26 cellular contexts compared by ENCODE assay signal in genomic region chr4:107625503-107625902, GRCh38.
"Had no signal": no experiment of that assay in that cellular context is flagged by ENCODE, and none has a peak within 500 bp of the region (broad histone marks: within the 10 kb centered on the region; RNA-seq: fewer than 3 reads in every experiment).

No MANE protein-coding gene starts in this region.

- H3K4me3 Mint-ChIP-seq: naive B cell; nephron; stimulated activated naive B cell treated with anti-CD40 and anti-IgM and Interleukin-4, amounts not matched to agents 10 μg/mL and 1 μg/mL and 100 μg/mL, for 72 hours; stimulated activated naive CD8-positive, alpha-beta T cell treated with anti-CD3 and anti-CD28 coated beads, Interleukin-15, amount 100 ng/mL, for 72 hours had no signal

- H3K27me3 Mint-ChIP-seq: naive B cell; stimulated activated naive B cell treated with anti-CD40 and anti-IgM and Interleukin-4, amounts not matched to agents 10 μg/mL and 1 μg/mL and 100 μg/mL, for 72 hours; stimulated activated naive CD8-positive, alpha-beta T cell treated with anti-CD3 and anti-CD28 coated beads, Interleukin-15, amount 100 ng/mL, for 72 hours had no signal

- H3K79me2 ChIP-seq: parathyroid adenoma had no signal

- H3K27ac ChIP-seq: epithelial cell of prostate, esophagus muscularis mucosa, gastroesophageal sphincter, parathyroid adenoma, psoas muscle, right lobe of liver, spleen, testis, tibial nerve had no signal

- H3K9me3 ChIP-seq: psoas muscle, right lobe of liver, testis had no signal

- DNase-seq: effector memory CD4-positive, alpha-beta T cell; foreskin fibroblast; glutamatergic neuron; left colon; left ventricle myocardium superior; mesenchymal stem cell; midbrain; naive B cell; occipital lobe; psoas muscle; retina; right lobe of liver; spleen; stimulated activated CD4-positive, alpha-beta T cell treated with anti-CD3 and anti-CD28 coated beads, Interleukin-15, amount 100 ng/mL, for 24 hours; stimulated activated CD4-positive, alpha-beta T cell treated with anti-CD3 and anti-CD28 coated beads, Interleukin-1b, Interleukin-23, amount 100 ng/mL, for 48 hours; stimulated activated CD4-positive, alpha-beta T cell treated with anti-CD3 and anti-CD28 coated beads, Interleukin-4, amount 100 ng/mL, for 24 hours; stimulated activated naive B cell treated with anti-CD40 and anti-IgM and Interleukin-4, amounts not matched to agents 10 μg/mL and 1 μg/mL and 100 μg/mL, for 72 hours; stimulated activated naive CD8-positive, alpha-beta T cell treated with anti-CD3 and anti-CD28 coated beads, Interleukin-15, amount 100 ng/mL, for 72 hours; testis had no signal

- H3K4me1 ChIP-seq: esophagus muscularis mucosa, gastroesophageal sphincter, parathyroid adenoma, psoas muscle, right lobe of liver, spleen, testis had no signal

- H3K9ac ChIP-seq: parathyroid adenoma had no signal

- ATAC-seq: gastroesophageal sphincter; left ventricle myocardium superior; psoas muscle; stimulated activated naive B cell treated with anti-CD40 and anti-IgM and Interleukin-4, amounts not matched to agents 10 μg/mL and 1 μg/mL and 100 μg/mL, for 72 hours; stimulated activated naive CD8-positive, alpha-beta T cell treated with anti-CD3 and anti-CD28 coated beads, Interleukin-15, amount 100 ng/mL, for 72 hours had no signal

- H3K4me1 Mint-ChIP-seq: nephron; stimulated activated naive CD8-positive, alpha-beta T cell treated with anti-CD3 and anti-CD28 coated beads, Interleukin-15, amount 100 ng/mL, for 72 hours had no signal

- H3K27me3 ChIP-seq: esophagus muscularis mucosa, gastroesophageal sphincter, right lobe of liver, spleen, testis, tibial nerve had no signal

- H2AFZ ChIP-seq: parathyroid adenoma had no signal

- H3K4me3 ChIP-seq: esophagus muscularis mucosa, gastroesophageal sphincter, lung, psoas muscle, right lobe of liver, spleen, testis, tibial nerve had no signal

- H3K27ac Mint-ChIP-seq: naive B cell; nephron; stimulated activated naive B cell treated with anti-CD40 and anti-IgM and Interleukin-4, amounts not matched to agents 10 μg/mL and 1 μg/mL and 100 μg/mL, for 72 hours; stimulated activated naive CD8-positive, alpha-beta T cell treated with anti-CD3 and anti-CD28 coated beads, Interleukin-15, amount 100 ng/mL, for 72 hours had no signal

- H3K36me3 ChIP-seq: right lobe of liver had no signal
